9 cellular contexts compared by ENCODE assay signal in the genomic region with DNA sequence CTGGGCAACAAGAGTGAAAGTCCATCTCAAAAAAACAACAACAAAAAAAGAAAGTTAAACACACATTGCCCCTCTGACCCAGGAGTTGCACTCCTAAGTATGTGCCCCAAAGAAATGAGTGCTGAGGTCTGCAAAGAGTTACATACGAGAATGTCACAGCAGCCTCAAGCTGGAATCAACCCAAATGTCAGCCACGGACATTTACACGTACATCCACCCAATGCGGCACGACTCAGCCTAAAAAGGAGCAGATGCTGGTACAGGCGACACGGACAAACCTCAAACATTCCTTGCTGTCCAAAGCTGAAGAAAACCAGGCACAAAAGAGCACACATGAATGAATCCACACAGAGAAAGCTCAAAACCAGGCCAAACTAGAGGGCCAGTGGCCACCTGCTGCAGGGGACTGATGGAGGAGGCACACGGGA. TPM values are rescaled to one million over a fixed set of nuclear protein-coding genes. Genes with fewer than 3 reads are reported as not detected.
DNase-seq lines count a peak whose midpoint lies in the region; ATAC-seq and TF ChIP-seq lines count a peak whose summit lies in the region.
"Had no signal": no experiment of that assay in that cellular context is flagged by ENCODE, and none has a peak within 500 bp of the region (broad histone marks: within the 10 kb centered on the region; RNA-seq: fewer than 3 reads in every experiment).

No MANE protein-coding gene starts in this region.

- no peaks in the 10 kb centered on the region for H3K36me3 ChIP-seq in Panc1 (ENCODE audit: control insufficient read depth, insufficient read depth, low read length)
- no peaks in the 10 kb centered on the region for H3K36me3 ChIP-seq in esophagus muscularis mucosa
- no peaks in the 10 kb centered on the region for H3K36me3 ChIP-seq in gastrocnemius medialis

- POLR2A ChIA-PET in Panc1 (lab: Charles Lee), result interaction anchor here (0.6 kb wide), 1 partner anchor 83 kb away, joined by 3 read pairs; no protein-coding TSS in a partner anchor

- peaks cover 84% of the 10 kb centered on the region for H3K4me1 ChIP-seq in Panc1 (ENCODE audit: control insufficient read depth, insufficient read depth, low read length)
- peaks cover 97 to 100% (median 99%) of the 10 kb centered on the region in 4 donors for H3K4me1 ChIP-seq in esophagus muscularis mucosa
- H3K4me1 ChIP-seq in gastrocnemius medialis, result peaks cover 44 to 79% of the 10 kb centered on the region in 2 donors

- no peak for TF ChIP-seq POLR2A in esophagus muscularis mucosa (IDR thresholded peaks at IDR 0.05; ENCODE audit: low read depth)
- no peak for TF ChIP-seq POLR2A in gastrocnemius medialis (IDR thresholded peaks at IDR 0.05)

- CTCF ChIA-PET in Panc1 (lab: Charles Lee), result interaction anchor here (0.8 to 2.5 kb wide), 3 partner anchors 27 to 82 kb away, joined by 3 to 12 read pairs (median 7); no protein-coding TSS in a partner anchor

- peaks cover 0 to 3% (median 2%) of the 10 kb centered on the region in 7 donors for H3K9me3 Mint-ChIP-seq in CD14-positive monocyte

- TF ChIP-seq CTCF in CD14-positive monocyte (IDR thresholded peaks at IDR 0.05), result no peak
- no peak for TF ChIP-seq CTCF in Panc1 (IDR thresholded peaks at IDR 0.05)
- TF ChIP-seq CTCF in esophagus muscularis mucosa (IDR thresholded peaks at IDR 0.05), result no peak
- TF ChIP-seq CTCF in gastrocnemius medialis (IDR thresholded peaks at IDR 0.05 in 4 of 5, conservative IDR thresholded peaks at IDR 0.05 in 1 of 5), result no peak

- H3K27ac ChIP-seq in Panc1 (ENCODE audit: low read length), result peak overlapping the region; percentile 31; the same call in 1 of the 2 replicates
- peak overlapping the region; percentile 91 to 95 (median 93) for H3K27ac ChIP-seq in esophagus muscularis mucosa (replicated peaks in 1 of 4)
- H3K27ac ChIP-seq in gastrocnemius medialis, result peak overlapping the region; percentile 67 to 89 (median 76)

- BruUV-seq in Panc1 (replicated peaks; lab: Mats Ljungman, UMichigan), result no TSS peak

- no peaks in the 10 kb centered on the region for H3K9me3 ChIP-seq in Panc1 (ENCODE audit: control insufficient read depth, insufficient read depth, low read depth, low read length)
- H3K9me3 ChIP-seq in esophagus muscularis mucosa, result no peaks in the 10 kb centered on the region
- H3K9me3 ChIP-seq in gastrocnemius medialis, result no peaks in the 10 kb centered on the region

- ATAC-seq in Panc1 (no peak), gastrocnemius medialis (no peak), HG02610 (IDR thresholded peaks at IDR 0.05; ENCODE audit: unreplicated experiment) (no peak)

- H3K4me1 Mint-ChIP-seq in CD14-positive monocyte, result peaks cover 91% of the 10 kb centered on the region

- DNase-seq in CD14-positive monocyte (ENCODE audit: low spot score) (no peak), Panc1 (ENCODE audit: low read depth, low spot score) (no peak), esophagus muscularis mucosa (ENCODE audit: extremely low spot score) (no peak), gastrocnemius medialis (no peak), NCI-H1436 treated with DMSO at 0.1 percent for 48 hours (lab: John Stamatoyannopoulos, UW) (no peak), HPDE6-E6E7 (ENCODE audit: extremely low spot score) (no peak)
- no peak for DNase-seq in activated effector memory CD4-positive, alpha-beta T cell treated with Interleukin-2 at 50 U/mL for 16 hours
- DNase-seq: NCI-H226 had no signal

- H3K27me3 ChIP-seq in Panc1 (ENCODE audit: control insufficient read depth, insufficient read depth, low read length) (no peaks in the 10 kb centered on the region), esophagus muscularis mucosa (no peaks in the 10 kb centered on the region), gastrocnemius medialis (no peaks in the 10 kb centered on the region)

- WGBS in esophagus muscularis mucosa, result 51% methylated on average over 8 of the region's 8 CpGs

- H3K4me3 ChIP-seq in Panc1 (ENCODE audit: low read depth in 2 of 2, low read length in 2 of 2) (no peak overlapping the region), esophagus muscularis mucosa (no peak overlapping the region), gastrocnemius medialis (no peak overlapping the region)

- in situ Hi-C loops in Panc1 (cut with HindIII; ENCODE audit: low pct_unique_long_range_greater_than_20kb, low sequenced_read_pairs), result no loop called here
- in situ Hi-C loops in gastrocnemius medialis (cut with MboI; ENCODE audit: low sequenced_read_pairs in 4 of 4), result no loop called here

- intact Hi-C loops in CD14-positive monocyte (cut with micrococcal nuclease), result loop anchor here in 1 of 2 donors (2.0 kb wide), 1 partner anchor 18 kb away; no protein-coding TSS in a partner anchor
- intact Hi-C loops in Panc1 (cut with micrococcal nuclease; ENCODE audit: unreplicated experiment), result loop anchor here (5.0 kb wide), 1 partner anchor 35 kb away; no protein-coding TSS in a partner anchor
- intact Hi-C loops in esophagus muscularis mucosa (cut with DNase I), result no loop called here
- intact Hi-C loops in gastrocnemius medialis (cut with DNase I; ENCODE audit: low total_unique reads), result no loop called here

- H3K36me3 Mint-ChIP-seq in CD14-positive monocyte, result peaks cover 16 to 24% of the 10 kb centered on the region in 2 donors

- peaks cover 15 to 56% (median 55%) of the 10 kb centered on the region in 3 donors for H3K27me3 Mint-ChIP-seq in CD14-positive monocyte (ENCODE audit: low read depth in 3 of 3)

- H3K4me3 Mint-ChIP-seq in CD14-positive monocyte, result peak overlapping the region; percentile 54 to 62

- H3K27ac Mint-ChIP-seq in CD14-positive monocyte, result peak overlapping the region; percentile 93 to 99 (median 98)

- TF ChIP-seq EP300 in esophagus muscularis mucosa (IDR thresholded peaks at IDR 0.05), result no peak

RNA-seq across cellular contexts. Expression of a gene that starts 46.8 kb away (rescaled TPM):
- polyA plus RNA-seq in CD14-positive monocyte, result 10 to 100 TPM; 10.6 to 23.3 TPM
- total RNA-seq in Panc1 (2021; ENCODE audit: unreplicated experiment), result 192 TPM
- polyA plus RNA-seq in Panc1 (2012; ENCODE audit: insufficient read length), result 250 TPM
- 100 to 1,000 TPM in 1 of 4 donors, 10 to 100 TPM in 3; 53.6 to 101 (median 80.7) TPM for total RNA-seq in esophagus muscularis mucosa
- 10 to 100 TPM; 17.1 to 39.9 (median 26.7) TPM for total RNA-seq in gastrocnemius medialis

Comparison
In these comparisons a context has a peak if more than half of its experiments do, and no peak if none do; other contexts are left out.
1. H3K27ac ChIP-seq: peak in every context shown above with its lines; median percentile 93 in esophagus muscularis mucosa; 76 in gastrocnemius medialis; 31 in Panc1.